ENCODE assay signal across 11 cellular contexts in genomic region chr18:70287731-70288130, GRCh38. TPM values are rescaled to one million over a fixed set of nuclear protein-coding genes. Genes with fewer than 3 reads are reported as not detected.
DNase-seq lines count a peak whose midpoint lies in the region; ATAC-seq and TF ChIP-seq lines count a peak whose summit lies in the region.
"Had no signal": no experiment of that assay in that cellular context is flagged by ENCODE, and none has a peak within 500 bp of the region (broad histone marks: within the 10 kb centered on the region; RNA-seq: fewer than 3 reads in every experiment).

No MANE protein-coding gene starts in this region.

- ATAC-seq in psoas muscle (no peak), GM21526 (IDR thresholded peaks at IDR 0.05; ENCODE audit: low FRiP score, unreplicated experiment) (no peak)

- peaks cover 32% of the 10 kb centered on the region for H3K79me2 ChIP-seq in PC-9 (ENCODE audit: low read depth)

- TF ChIP-seq CTCF in PC-9 (conservative IDR thresholded peaks at IDR 0.05) (no peak), esophagus squamous epithelium (IDR thresholded peaks at IDR 0.05) (no peak), psoas muscle (IDR thresholded peaks at IDR 0.05) (no peak), GM20000 (IDR thresholded peaks at IDR 0.05; ENCODE audit: extremely low read depth, missing control alignments) (no peak)

- intact Hi-C loops in activated CD4-positive, alpha-beta T cell treated with anti-CD3 and anti-CD28 coated beads, Interleukin-2, amount 10 ng/mL, durations not matched to agents 24 days and 14 days (cut with micrococcal nuclease): no loop called here
- intact Hi-C loops in PC-9 (cut with micrococcal nuclease; ENCODE audit: unreplicated experiment) (loop anchor here (2.0 to 5.0 kb wide), 3 partner anchors 45 to 135 kb away; no protein-coding TSS in a partner anchor), esophagus squamous epithelium (cut with DNase I) (no loop called here), psoas muscle (cut with DNase I) (loop anchor here (2.0 to 5.0 kb wide), 4 partner anchors 50 to 135 kb away; partner anchors contain the start of gene RTTN (in 2 of the 2))

- H3K27ac ChIP-seq in PC-9: peak overlapping the region; percentile 59; the same call in 1 of the 2 replicates
- H3K27ac ChIP-seq in esophagus squamous epithelium: peak overlapping the region in 2 of 4 donors; percentile 81 to 92
- H3K27ac ChIP-seq in psoas muscle: peak overlapping the region; percentile 94

- peaks cover 3% of the 10 kb centered on the region for H3K9me3 Mint-ChIP-seq in activated CD4-positive, alpha-beta T cell treated with anti-CD3 and anti-CD28 coated beads, Interleukin-2, amount 10 ng/mL, durations not matched to agents 24 days and 14 days

- POLR2A ChIA-PET in PC-9 (lab: Charles Lee; ENCODE audit: unreplicated experiment): interaction anchor here (0.7 kb wide), 1 partner anchor 1360 kb away, joined by 3 read pairs; no protein-coding TSS in a partner anchor

- H3K27me3 ChIP-seq in PC-9 (ENCODE audit: insufficient read depth, low read depth) (no peaks in the 10 kb centered on the region), esophagus squamous epithelium (no peaks in the 10 kb centered on the region), psoas muscle (ENCODE audit: insufficient read depth in 3 of 3, low read length in 2 of 3) (no peaks in the 10 kb centered on the region)
- H3K27me3 ChIP-seq: right atrium auricular region had no signal

- peak overlapping the region; percentile 100; the same call in 1 of the 2 replicates for H2AFZ ChIP-seq in PC-9

- peaks cover 8% of the 10 kb centered on the region for H3K4me1 Mint-ChIP-seq in activated CD4-positive, alpha-beta T cell treated with anti-CD3 and anti-CD28 coated beads, Interleukin-2, amount 10 ng/mL, durations not matched to agents 24 days and 14 days

- peaks cover 33% of the 10 kb centered on the region for H3K27me3 Mint-ChIP-seq in activated CD4-positive, alpha-beta T cell treated with anti-CD3 and anti-CD28 coated beads, Interleukin-2, amount 10 ng/mL, durations not matched to agents 24 days and 14 days

- peaks cover 24% of the 10 kb centered on the region for H3F3A ChIP-seq in PC-9 (ENCODE audit: insufficient read depth, low read depth)

- peaks cover 1% of the 10 kb centered on the region for H3K36me3 Mint-ChIP-seq in activated CD4-positive, alpha-beta T cell treated with anti-CD3 and anti-CD28 coated beads, Interleukin-2, amount 10 ng/mL, durations not matched to agents 24 days and 14 days (ENCODE audit: low read depth)

- H3K4me3 Mint-ChIP-seq in activated CD4-positive, alpha-beta T cell treated with anti-CD3 and anti-CD28 coated beads, Interleukin-2, amount 10 ng/mL, durations not matched to agents 24 days and 14 days: peak overlapping the region; percentile 48

- no peak for TF ChIP-seq POLR2A in esophagus squamous epithelium (IDR thresholded peaks at IDR 0.05)

- no peak overlapping the region for H3K27ac Mint-ChIP-seq in activated CD4-positive, alpha-beta T cell treated with anti-CD3 and anti-CD28 coated beads, Interleukin-2, amount 10 ng/mL, durations not matched to agents 24 days and 14 days

- 81 to 85% methylated on average over 2 of the region's 2 CpGs for WGBS in esophagus squamous epithelium, 2 donors
- WGBS in psoas muscle, 3 donors: 88 to 93% (median 91%) methylated on average over 2 of the region's 2 CpGs

- H3K36me3 ChIP-seq in PC-9 (ENCODE audit: low read depth) (peaks cover 4% of the 10 kb centered on the region; the same call in 1 of the 2 replicates), esophagus squamous epithelium (no peaks in the 10 kb centered on the region), psoas muscle (ENCODE audit: insufficient read depth in 1 of 2, low read depth in 1 of 2) (no peaks in the 10 kb centered on the region)
- H3K36me3 ChIP-seq: right atrium auricular region had no signal

- H3K9me2 ChIP-seq in PC-9 (ENCODE audit: insufficient read depth): no peaks in the 10 kb centered on the region

- CTCF ChIA-PET in PC-9 (lab: Charles Lee): no interaction called here

- no TSS peak for BruUV-seq in PC-9 (replicated peaks; lab: Mats Ljungman, UMichigan)

- H3K4me3 ChIP-seq in PC-9 (peak overlapping the region; percentile 81; the same call in 1 of the 2 replicates), esophagus squamous epithelium (peak overlapping the region in 3 of 4 donors; percentile 68 to 89 (median 84)), psoas muscle (peak overlapping the region; percentile 89)

- H3K9me3 ChIP-seq in PC-9 (ENCODE audit: insufficient read depth, low read depth) (no peaks in the 10 kb centered on the region), esophagus squamous epithelium (no peaks in the 10 kb centered on the region), psoas muscle (no peaks in the 10 kb centered on the region)
- H3K9me3 ChIP-seq: right atrium auricular region had no signal

- H3K4me1 ChIP-seq in PC-9 (replicated peaks; ENCODE audit: insufficient read depth) (peaks cover 40% of the 10 kb centered on the region), esophagus squamous epithelium (peaks cover 0 to 36% (median 25%) of the 10 kb centered on the region in 3 donors), psoas muscle (peaks cover 33% of the 10 kb centered on the region)

- H4K20me1 ChIP-seq in PC-9 (ENCODE audit: insufficient read depth): peaks cover 8% of the 10 kb centered on the region; the same call in 1 of the 2 replicates

- no peak for DNase-seq in activated CD4-positive, alpha-beta T cell treated with anti-CD3 and anti-CD28 coated beads, Interleukin-2, amount 10 ng/mL, durations not matched to agents 24 days and 14 days
- no peak for DNase-seq in activated CD4-positive, alpha-beta T cell treated with anti-CD3 and anti-CD28 coated beads, Interleukin-2, amount 50 U/mL, for 4 hours
- no peak for DNase-seq in PC-9
- DNase-seq in esophagus squamous epithelium (lab: John Stamatoyannopoulos, UW): no peak
- no peak for DNase-seq in psoas muscle
- DNase-seq in NCI-H187 (lab: John Stamatoyannopoulos, UW): no peak
- no peak for DNase-seq in GM20000 (ENCODE audit: low spot score)
- DNase-seq: activated effector memory CD4-positive, alpha-beta T cell treated with anti-CD3 and anti-CD28 coated beads, Interleukin-2, amount 50 U/mL, for 16 hours; NCI-H1694 had no signal

- peak overlapping the region; percentile 83 for H3K4me2 ChIP-seq in PC-9

RNA-seq across cellular contexts. Expression of gene SOCS6, which starts 1.1 kb away (rescaled TPM):
- total RNA-seq in activated CD4-positive, alpha-beta T cell treated with anti-CD3 and anti-CD28 coated beads, Interleukin-2, amount 10 ng/mL, durations not matched to agents 24 days and 14 days: 2.8 and 3.3 TPM in 2 replicates
- total RNA-seq in PC-9 (2021) (20.9 and 21.0 TPM in 2 replicates), esophagus squamous epithelium (10 to 100 TPM; 18.8 to 23.2 (median 19.9) TPM), psoas muscle (10 to 100 TPM; 19.1 to 30.2 (median 24.9) TPM)
- polyA plus RNA-seq in psoas muscle: 10 to 100 TPM in 1 of 3 donors, 1 to 10 TPM in 2; 7.3 to 13.8 (median 7.4) TPM

Comparison
In these comparisons a context has a peak if more than half of its experiments do, and no peak if none do; other contexts are left out.
1. intact Hi-C loops: an anchor here in PC-9 (2.0 to 5.0 kb wide) and psoas muscle (2.0 to 5.0 kb wide); none called in activated CD4-positive, alpha-beta T cell treated with anti-CD3 and anti-CD28 coated beads, Interleukin-2, amount 10 ng/mL, durations not matched to agents 24 days and 14 days and esophagus squamous epithelium.